ENCODE assay signal across 14 cellular contexts in the genomic region with DNA sequence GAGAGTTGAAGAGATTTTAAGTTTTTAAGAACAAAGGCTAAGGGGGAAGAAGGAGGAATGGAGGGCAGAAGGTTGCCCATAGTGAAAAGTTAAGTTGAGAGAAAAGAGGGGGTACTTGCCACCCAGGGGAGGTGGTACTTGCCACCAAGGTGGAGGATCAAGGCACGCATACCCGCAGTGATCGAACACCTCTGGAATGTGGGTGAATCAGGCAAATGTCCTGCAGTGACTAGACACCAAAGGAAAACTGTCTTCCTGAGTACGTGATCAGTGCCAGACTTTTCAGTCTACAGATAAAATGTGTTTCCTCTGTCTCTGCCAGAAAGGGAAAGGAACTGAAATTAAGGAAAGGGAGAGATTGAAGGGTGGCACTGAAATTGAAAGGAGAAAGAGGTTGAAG.
"Had no signal": no experiment of that assay in that cellular context is flagged by ENCODE, and none has a peak within 500 bp of the region (broad histone marks: within the 10 kb centered on the region; RNA-seq: fewer than 3 reads in every experiment).

No MANE protein-coding gene starts in this region.

- H3K4me3 ChIP-seq: ascending aorta, breast epithelium, left ventricle myocardium inferior, mucosa of descending colon, tibial artery, vagina had no signal

- DNase-seq: activated CD4-positive, alpha-beta T cell treated with anti-CD3 and anti-CD28 coated beads, Interleukin-2, amount 50 U/mL, for 48 hours; activated CD4-positive, CD25-positive, alpha-beta regulatory T cell treated with anti-CD3 and anti-CD28 coated beads, Interleukin-2, amount 50 U/mL, for 72 hours; activated naive CD4-positive, alpha-beta T cell treated with anti-CD3 and anti-CD28 coated beads for 36 hours; dermis blood vessel endothelial cell; kidney; left ventricle myocardium inferior; mucosa of descending colon; naive thymus-derived CD8-positive, alpha-beta T cell; stimulated activated CD4-positive, alpha-beta T cell treated with anti-CD3 and anti-CD28 coated beads, Interleukin-4, amount 100 ng/mL, for 24 hours; stimulated activated naive CD4-positive, alpha-beta T cell; tibial artery had no signal

- H3K27me3 ChIP-seq: ascending aorta, breast epithelium, tibial artery, vagina had no signal

- H3K9me3 ChIP-seq: ascending aorta, vagina had no signal

- H3K36me3 ChIP-seq: ascending aorta, breast epithelium, left ventricle myocardium inferior, tibial artery, vagina had no signal
